9 cellular contexts compared by ENCODE assay signal in genomic region chr2:172288603-172289002, GRCh38.
DNase-seq lines count a peak whose midpoint lies in the region; ATAC-seq and TF ChIP-seq lines count a peak whose summit lies in the region.
"Had no signal": no experiment of that assay in that cellular context is flagged by ENCODE, and none has a peak within 500 bp of the region (broad histone marks: within the 10 kb centered on the region; RNA-seq: fewer than 3 reads in every experiment).

No MANE protein-coding gene starts in this region.

- H4K91ac ChIP-seq in neuronal stem cell (ENCODE audit: low read depth, low read length, poor library complexity): no peak overlapping the region

- no CpG with 5 or more reads among the region's 1 CpG for WGBS in neuronal stem cell (ENCODE audit: extremely low coverage in 2 of 2, insufficient read length in 2 of 2, insufficient replicate concordance in 1 of 2), 2 donors

- no peak overlapping the region for H2BK15ac ChIP-seq in neuronal stem cell (ENCODE audit: low read length)

- H3K4me3 ChIP-seq in MG63: no peak overlapping the region
- no peak overlapping the region for H3K4me3 ChIP-seq in neuronal stem cell (ENCODE audit: low read length in 2 of 2)
- no peak overlapping the region for H3K4me3 ChIP-seq in gastrocnemius medialis
- H3K4me3 ChIP-seq: SJSA1 had no signal

- no peak for TF ChIP-seq POLR2A in gastrocnemius medialis (IDR thresholded peaks at IDR 0.05)

- DNase-seq in DMS53 treated with DMSO at 0.1 percent for 48 hours (lab: John Stamatoyannopoulos, UW; ENCODE audit: unreplicated experiment) (peak; percentile 44), MG63 (peak; percentile 29), neuronal stem cell (ENCODE audit: low spot score) (no peak), NCI-H446 (lab: John Stamatoyannopoulos, UW) (no peak), germinal center (ENCODE audit: low spot score) (no peak), gastrocnemius medialis (no peak)
- DNase-seq in activated T-cell treated with anti-CD3 and anti-CD28 coated beads, Interleukin-2, amount 50 U/mL, for 1 hour: peak; percentile 27

- H3K14ac ChIP-seq in neuronal stem cell (ENCODE audit: low read length): no peak overlapping the region

- no peak overlapping the region for H2AK5ac ChIP-seq in neuronal stem cell (ENCODE audit: low read depth, low read length)

- H3K4me1 ChIP-seq in neuronal stem cell (ENCODE audit: control insufficient read depth in 2 of 2, insufficient read depth in 1 of 2, low read depth in 1 of 2, low read length in 2 of 2): peaks cover 20 to 31% of the 10 kb centered on the region in 2 donors
- peaks cover 24 to 26% of the 10 kb centered on the region in 2 donors for H3K4me1 ChIP-seq in gastrocnemius medialis

- no peak overlapping the region for H3K4ac ChIP-seq in neuronal stem cell (ENCODE audit: low read length)

- H3K9me3 ChIP-seq in MG63: no peaks in the 10 kb centered on the region
- peaks cover 0 to 2% of the 10 kb centered on the region in 2 donors for H3K9me3 ChIP-seq in neuronal stem cell (replicated peaks in 1 of 2; ENCODE audit: control insufficient read depth in 2 of 2, insufficient read depth in 1 of 2, low read depth in 1 of 2, low read length in 2 of 2)
- H3K9me3 ChIP-seq in gastrocnemius medialis: no peaks in the 10 kb centered on the region
- H3K9me3 ChIP-seq: SJSA1 had no signal

- no peak overlapping the region for H2BK5ac ChIP-seq in neuronal stem cell (ENCODE audit: low read length)

- no peak overlapping the region for H2AFZ ChIP-seq in neuronal stem cell (ENCODE audit: low read length)

- no peak overlapping the region for H3K27ac ChIP-seq in neuronal stem cell (replicated peaks; ENCODE audit: low read length)
- no peak overlapping the region for H3K27ac ChIP-seq in gastrocnemius medialis
- H3K27ac ChIP-seq: SJSA1 had no signal

- in situ Hi-C loops in gastrocnemius medialis (cut with MboI; ENCODE audit: low sequenced_read_pairs in 4 of 4): no loop called here

- no peak for ATAC-seq in GM19467 (IDR thresholded peaks at IDR 0.05; ENCODE audit: unreplicated experiment)
- no peak for ATAC-seq in gastrocnemius medialis

- no peaks in the 10 kb centered on the region for H3K36me3 ChIP-seq in MG63
- H3K36me3 ChIP-seq in neuronal stem cell (replicated peaks in 1 of 2; ENCODE audit: control insufficient read depth in 2 of 2, insufficient read depth in 2 of 2, low read length in 2 of 2): no peaks in the 10 kb centered on the region
- no peaks in the 10 kb centered on the region for H3K36me3 ChIP-seq in gastrocnemius medialis
- H3K36me3 ChIP-seq: SJSA1 had no signal

- peak overlapping the region; percentile 49 for H3K18ac ChIP-seq in neuronal stem cell (ENCODE audit: low read length)

- H4K8ac ChIP-seq in neuronal stem cell (ENCODE audit: low read depth, low read length): no peak overlapping the region

- H3K4me2 ChIP-seq in neuronal stem cell (ENCODE audit: insufficient read depth, low read length, poor library complexity, severe bottlenecking): no peak overlapping the region

- H3K27me3 ChIP-seq in MG63 (no peaks in the 10 kb centered on the region), neuronal stem cell (ENCODE audit: control insufficient read depth in 3 of 3, insufficient read depth in 3 of 3, low read depth in 1 of 3, low read length in 3 of 3) (no peaks in the 10 kb centered on the region), gastrocnemius medialis (no peaks in the 10 kb centered on the region)
- H3K27me3 ChIP-seq: SJSA1 had no signal

- no peak overlapping the region for H2BK120ac ChIP-seq in neuronal stem cell (ENCODE audit: low read depth, low read length)

- intact Hi-C loops in gastrocnemius medialis (cut with DNase I; ENCODE audit: low total_unique reads): no loop called here

- no peak for TF ChIP-seq CTCF in gastrocnemius medialis (IDR thresholded peaks at IDR 0.05 in 4 of 5, conservative IDR thresholded peaks at IDR 0.05 in 1 of 5)

- no peaks in the 10 kb centered on the region for H3K79me1 ChIP-seq in neuronal stem cell (ENCODE audit: low read depth, low read length)

- no peak overlapping the region for H2BK12ac ChIP-seq in neuronal stem cell (ENCODE audit: low read length)

- H3K9ac ChIP-seq in neuronal stem cell (ENCODE audit: low read depth, low read length, poor library complexity): no peak overlapping the region

- H3K23ac ChIP-seq in neuronal stem cell (ENCODE audit: low read depth, low read length, poor library complexity): no peak overlapping the region

Comparison
In these comparisons a context has a peak if more than half of its experiments do, and no peak if none do; other contexts are left out.
1. DNase-seq: peak in DMS53 treated with DMSO at 0.1 percent for 48 hours (single experiment), MG63 (single experiment) and activated T-cell treated with anti-CD3 and anti-CD28 coated beads, Interleukin-2, amount 50 U/mL, for 1 hour (single experiment); none in neuronal stem cell (single experiment), NCI-H446 (0 of 2), germinal center (single experiment) and gastrocnemius medialis (0 of 2).